Comparison of ENCODE assay signal across 8 cellular contexts in the genomic region with DNA sequence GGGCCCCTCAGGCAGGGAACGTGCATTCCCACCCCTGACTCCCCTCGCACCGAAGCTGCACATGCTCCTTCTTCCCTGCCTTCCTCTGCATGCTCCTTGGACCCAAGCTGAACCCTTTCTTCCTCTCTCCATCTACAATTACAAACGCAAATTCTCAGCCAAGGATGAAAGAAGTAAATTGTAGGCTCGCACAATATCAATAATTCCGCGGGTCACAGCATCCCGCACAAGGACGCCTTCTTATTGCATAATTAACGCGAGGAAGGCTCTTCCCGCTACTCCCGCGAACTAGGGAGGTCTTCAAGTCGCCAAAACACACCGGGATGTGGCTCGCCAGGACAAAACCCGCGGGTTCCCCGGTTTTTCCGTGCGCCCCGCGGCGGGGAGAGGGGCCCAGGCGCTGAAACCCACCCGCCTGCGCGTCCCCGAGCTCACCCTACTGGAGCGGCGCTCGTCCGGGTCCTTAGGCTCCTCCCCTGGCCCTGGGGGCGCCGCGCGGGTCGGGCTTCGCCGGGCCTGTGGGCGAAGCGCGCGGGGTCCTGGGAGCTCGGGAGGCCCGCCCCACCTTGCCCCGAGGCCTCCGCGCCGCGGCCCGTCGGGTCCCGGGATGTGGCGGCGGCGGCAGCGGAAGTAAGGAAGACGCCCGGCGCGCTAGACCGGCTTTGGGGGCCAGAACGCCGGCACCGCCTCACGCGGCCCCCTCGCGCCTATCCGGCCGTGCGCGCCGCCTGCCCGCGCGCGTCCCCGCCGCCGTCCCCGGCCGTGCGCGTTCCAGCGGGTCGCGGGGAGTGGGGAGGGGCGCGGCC. TPM values are rescaled to one million over a fixed set of nuclear protein-coding genes. Genes with fewer than 3 reads are reported as not detected.
DNase-seq lines count a peak whose midpoint lies in the region; ATAC-seq and TF ChIP-seq lines count a peak whose summit lies in the region.

A gene with protein sequence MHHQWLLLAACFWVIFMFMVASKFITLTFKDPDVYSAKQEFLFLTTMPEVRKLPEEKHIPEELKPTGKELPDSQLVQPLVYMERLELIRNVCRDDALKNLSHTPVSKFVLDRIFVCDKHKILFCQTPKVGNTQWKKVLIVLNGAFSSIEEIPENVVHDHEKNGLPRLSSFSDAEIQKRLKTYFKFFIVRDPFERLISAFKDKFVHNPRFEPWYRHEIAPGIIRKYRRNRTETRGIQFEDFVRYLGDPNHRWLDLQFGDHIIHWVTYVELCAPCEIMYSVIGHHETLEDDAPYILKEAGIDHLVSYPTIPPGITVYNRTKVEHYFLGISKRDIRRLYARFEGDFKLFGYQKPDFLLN (minus strand): TSS at position 730 of the 806 bp plus-strand sequence. CDS start 10,993 bp downstream, outside the sequence.

- H3K4me3 Mint-ChIP-seq in Calu3 (ENCODE audit: low read depth, unreplicated experiment), result peak within 1 kb of the TSS; percentile 91
- peak within 1 kb of the TSS; percentile 96 for H3K4me3 Mint-ChIP-seq in activated naive CD8-positive, alpha-beta T cell

- peaks cover 19% of the 10 kb centered on the region for H3K36me3 Mint-ChIP-seq in Calu3 (ENCODE audit: insufficient read depth, unreplicated experiment)
- H3K36me3 Mint-ChIP-seq in activated naive CD8-positive, alpha-beta T cell, result peaks cover 2% of the 10 kb centered on the region

- CTCF ChIA-PET in Calu3 (lab: Charles Lee), result interaction anchor here (0.6 to 1.0 kb wide), 2 partner anchors 155 to 1224 kb away, joined by 3 read pairs; no protein-coding TSS in a partner anchor

- H3K79me2 ChIP-seq in parathyroid adenoma, result peaks cover 7% of the 10 kb centered on the region

- in situ Hi-C loops in SK-MEL-5 (cut with HindIII; ENCODE audit: low pct_unique_long_range_greater_than_20kb, low sequenced_read_pairs), result no loop called here

- TF ChIP-seq CTCF in Calu3 (IDR thresholded peaks at IDR 0.05; ENCODE audit: unreplicated experiment), result no peak
- no peak for TF ChIP-seq CTCF in parathyroid adenoma (IDR thresholded peaks at IDR 0.05)
- no peak for TF ChIP-seq CTCF in tibial nerve (IDR thresholded peaks at IDR 0.05)

- peak within 1 kb of the TSS; percentile 98 for H2AFZ ChIP-seq in parathyroid adenoma

- H3K27me3 ChIP-seq in HUES48 (ENCODE audit: control insufficient read depth, insufficient read depth, low read length) (no peaks in the 10 kb centered on the region), parathyroid adenoma (ENCODE audit: control insufficient read depth, insufficient read depth, low read length) (no peaks in the 10 kb centered on the region), tibial nerve (no peaks in the 10 kb centered on the region)

- 1% methylated on average over 46 to 65 of the region's 92 CpGs for WGBS in tibial nerve, 2 donors

- TF ChIP-seq EP300 in tibial nerve (IDR thresholded peaks at IDR 0.05), result no peak

- H3K27ac ChIP-seq in HUES48 (ENCODE audit: low read depth, low read length) (peak within 1 kb of the TSS; percentile 81), parathyroid adenoma (peak within 1 kb of the TSS; percentile 53), tibial nerve (peak within 1 kb of the TSS; percentile 72 to 90 (median 84))

- intact Hi-C loops in Calu3 (cut with micrococcal nuclease; ENCODE audit: unreplicated experiment), result no loop called here
- intact Hi-C loops in Right ventricle myocardium inferior (cut with DNase I), result loop anchor here (5.0 kb wide), 1 partner anchor 145 kb away; a partner anchor contains a TSS

- peaks cover 17% of the 10 kb centered on the region for H3K4me1 Mint-ChIP-seq in Calu3 (ENCODE audit: low read depth, unreplicated experiment)
- peaks cover 30% of the 10 kb centered on the region for H3K4me1 Mint-ChIP-seq in activated naive CD8-positive, alpha-beta T cell (ENCODE audit: low read depth)

- TF ChIP-seq POLR2A in tibial nerve (IDR thresholded peaks at IDR 0.05), result no peak

- H3K27me3 Mint-ChIP-seq in Calu3 (ENCODE audit: unreplicated experiment), result no peaks in the 10 kb centered on the region
- no peaks in the 10 kb centered on the region for H3K27me3 Mint-ChIP-seq in activated naive CD8-positive, alpha-beta T cell

- H3K4me3 ChIP-seq in HUES48 (ENCODE audit: low read depth, low read length) (peak within 1 kb of the TSS; percentile 91), parathyroid adenoma (ENCODE audit: low read depth, low read length) (peak within 1 kb of the TSS; percentile 63), tibial nerve (peak within 1 kb of the TSS; percentile 65 to 92 (median 86))

- H3K9ac ChIP-seq in HUES48 (ENCODE audit: low read depth, low read length), result peak within 1 kb of the TSS; percentile 75
- peak within 1 kb of the TSS; percentile 34 for H3K9ac ChIP-seq in parathyroid adenoma

- H3K27ac Mint-ChIP-seq in Calu3 (ENCODE audit: unreplicated experiment), result peak within 1 kb of the TSS; percentile 24
- peak within 1 kb of the TSS; percentile 87 for H3K27ac Mint-ChIP-seq in activated naive CD8-positive, alpha-beta T cell

- peaks cover 49% of the 10 kb centered on the region for H3K4me1 ChIP-seq in HUES48 (ENCODE audit: control insufficient read depth, insufficient read depth, low read length)
- H3K4me1 ChIP-seq in parathyroid adenoma, result no peaks in the 10 kb centered on the region
- peaks cover 0 to 19% (median 8%) of the 10 kb centered on the region in 4 donors for H3K4me1 ChIP-seq in tibial nerve

- H3K9me3 ChIP-seq in HUES48 (ENCODE audit: control insufficient read depth, insufficient read depth, low read length), result no peaks in the 10 kb centered on the region
- no peaks in the 10 kb centered on the region for H3K9me3 ChIP-seq in parathyroid adenoma (ENCODE audit: control insufficient read depth, low read length)
- no peaks in the 10 kb centered on the region for H3K9me3 ChIP-seq in tibial nerve

- peak within 1 kb of the TSS; percentile 86 for H3K4me2 ChIP-seq in parathyroid adenoma (ENCODE audit: low read length)

- ATAC-seq in GM21360 (IDR thresholded peaks at IDR 0.05; ENCODE audit: unreplicated experiment), result peak; percentile 92
- peak; percentile 95 for ATAC-seq in Right ventricle myocardium inferior

- DNase-seq in Calu3 (peak; percentile 68), SK-MEL-5 (ENCODE audit: low read depth, low spot score) (peak; percentile 62), Right ventricle myocardium inferior (ENCODE audit: missing footprints) (peak; percentile 85), tibial nerve (ENCODE audit: low spot score in 2 of 2) (no peak)

- H3K36me3 ChIP-seq in HUES48 (ENCODE audit: control insufficient read depth, insufficient read depth, low read length), result peaks cover 8% of the 10 kb centered on the region; the same call in 1 of the 2 replicates
- no peaks in the 10 kb centered on the region for H3K36me3 ChIP-seq in parathyroid adenoma (ENCODE audit: control insufficient read depth, insufficient read depth, low read length)
- H3K36me3 ChIP-seq in tibial nerve, result peaks cover 0 to 11% (median 0%) of the 10 kb centered on the region in 3 donors

- BruUV-seq in Calu3 (replicated peaks; lab: Mats Ljungman, UMichigan), result no TSS peak

- no peaks in the 10 kb centered on the region for H3K9me3 Mint-ChIP-seq in Calu3 (ENCODE audit: low read depth, unreplicated experiment)
- no peaks in the 10 kb centered on the region for H3K9me3 Mint-ChIP-seq in activated naive CD8-positive, alpha-beta T cell (ENCODE audit: low read depth)

RNA-seq across cellular contexts. Expression of the gene that starts here (rescaled TPM):
- total RNA-seq in Calu3 (2022) (14.2 and 15.5 TPM in 2 replicates), Right ventricle myocardium inferior (10.5 TPM), tibial nerve (10 to 100 TPM in 3 of 4 donors, 1 to 10 TPM in 1; 9.4 to 17.1 (median 13.0) TPM)
- total RNA-seq in SK-MEL-5 (2014; rRNA removed; shearing (Covaris generic)), result 35.5 and 36.6 TPM in 2 replicates
- 36.6 and 39.9 TPM in 2 replicates for polyA plus RNA-seq in SK-MEL-5 (2015; cell fraction: cytosol; rRNA removed)
- 27.3 and 35.7 TPM in 2 replicates for polyA plus RNA-seq in SK-MEL-5 (2015; cell fraction: nucleus; rRNA removed)

Comparison
In these comparisons a context has a peak if more than half of its experiments do, and no peak if none do; other contexts are left out.
1. DNase-seq: peak in Calu3 (single experiment), SK-MEL-5 (single experiment) and Right ventricle myocardium inferior (single experiment); none in tibial nerve (0 of 2).
2. Peak in every context shown above with its lines, with median percentiles within 50 percentile points of each other: H3K27ac ChIP-seq and H3K4me3 ChIP-seq.